ENCODE assay signal across 9 cellular contexts in the genomic region with DNA sequence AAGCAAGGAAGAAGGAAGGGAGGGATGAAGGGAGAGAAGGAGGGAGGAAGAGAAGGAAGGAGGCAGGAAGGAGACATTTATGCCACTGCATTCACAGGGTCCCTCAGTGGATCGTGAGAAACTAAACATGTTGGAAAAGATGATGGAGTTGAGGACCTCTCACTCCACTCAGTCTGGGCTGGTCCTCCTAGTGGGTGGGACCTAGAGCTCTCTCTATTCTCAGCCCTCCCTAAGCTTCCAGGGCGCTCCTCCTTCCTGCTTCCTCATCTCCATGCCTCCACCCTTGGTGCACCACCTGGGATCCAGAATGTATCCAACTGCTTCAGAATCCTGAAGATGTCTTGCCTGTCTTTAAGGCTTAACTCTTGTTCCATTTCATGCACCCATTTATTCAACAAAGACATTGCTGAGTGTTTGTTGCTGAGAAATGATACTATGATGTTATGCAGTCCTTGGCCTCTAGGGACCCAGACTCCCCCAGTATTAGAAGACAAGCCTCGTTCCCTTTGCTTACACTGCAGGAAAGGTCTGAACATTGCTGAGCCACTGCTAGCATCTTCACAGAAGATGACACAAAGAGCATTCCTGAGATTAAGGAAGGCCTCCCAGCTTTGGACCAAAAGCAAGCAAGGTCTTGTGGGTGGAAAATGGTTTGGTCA.
DNase-seq lines count a peak whose midpoint lies in the region; ATAC-seq, FAIRE-seq and TF ChIP-seq lines count a peak whose summit lies in the region.
"Had no signal": no experiment of that assay in that cellular context is flagged by ENCODE, and none has a peak within 500 bp of the region (broad histone marks: within the 10 kb centered on the region; RNA-seq: fewer than 3 reads in every experiment).

No MANE protein-coding gene starts in this region.

- no peaks in the 10 kb centered on the region for H4K20me1 ChIP-seq in astrocyte (ENCODE audit: insufficient read depth, low read length)

- peak; percentile 52 for ATAC-seq in stimulated activated naive CD8-positive, alpha-beta T cell treated with anti-CD3 and anti-CD28 coated beads, Interleukin-15, amount 100 ng/mL, for 72 hours
- ATAC-seq in stimulated activated naive CD8-positive, alpha-beta T cell treated with anti-CD3 and anti-CD28 coated beads, Interleukin-15, Interleukin-2, amounts not matched to agents 100 U/mL and 50 U/mL, for 24 hours, result no peak
- ATAC-seq in HG03135 (IDR thresholded peaks at IDR 0.05; ENCODE audit: unreplicated experiment) (peak; percentile 76), psoas muscle (no peak)

- H3K4me1 ChIP-seq in astrocyte (ENCODE audit: insufficient read depth, low read length) (peaks cover 4% of the 10 kb centered on the region), psoas muscle (no peaks in the 10 kb centered on the region)

- H3K79me2 ChIP-seq in astrocyte (ENCODE audit: insufficient read depth, low read length), result no peaks in the 10 kb centered on the region

- H3K36me3 ChIP-seq in astrocyte (ENCODE audit: insufficient read depth, low read length) (no peaks in the 10 kb centered on the region), psoas muscle (ENCODE audit: insufficient read depth in 1 of 2, low read depth in 1 of 2) (no peaks in the 10 kb centered on the region)

- H3K9ac ChIP-seq in astrocyte (ENCODE audit: low read length), result no peak overlapping the region

- H3K4me3 Mint-ChIP-seq in stimulated activated naive CD8-positive, alpha-beta T cell treated with anti-CD3 and anti-CD28 coated beads, Interleukin-15, amount 100 ng/mL, for 72 hours, result no peak overlapping the region
- no peak overlapping the region for H3K4me3 Mint-ChIP-seq in astrocyte (ENCODE audit: unreplicated experiment)

- peaks cover 23% of the 10 kb centered on the region for H3K27me3 Mint-ChIP-seq in stimulated activated naive CD8-positive, alpha-beta T cell treated with anti-CD3 and anti-CD28 coated beads, Interleukin-15, amount 100 ng/mL, for 72 hours
- H3K27me3 Mint-ChIP-seq in astrocyte (ENCODE audit: low read depth, unreplicated experiment), result peaks cover 15% of the 10 kb centered on the region

- WGBS in psoas muscle, 3 donors, result 49 to 59% (median 51%) methylated on average over 3 of the region's 3 CpGs

- H3K27me3 ChIP-seq in astrocyte (ENCODE audit: insufficient read depth, low read length) (peaks cover 3% of the 10 kb centered on the region), psoas muscle (ENCODE audit: insufficient read depth in 3 of 3, low read length in 2 of 3) (peaks cover 0 to 7% (median 4%) of the 10 kb centered on the region in 3 donors)

- peak overlapping the region in 1 of 2 donors; percentile 81 for H3K27ac Mint-ChIP-seq in stimulated activated naive CD8-positive, alpha-beta T cell treated with anti-CD3 and anti-CD28 coated beads, Interleukin-15, amount 100 ng/mL, for 72 hours
- H3K27ac Mint-ChIP-seq in astrocyte (ENCODE audit: unreplicated experiment), result no peak overlapping the region

- TF ChIP-seq CTCF in astrocyte (IDR thresholded peaks at IDR 0.05; ENCODE audit: insufficient read depth, low read depth, low read length) (peak; percentile 44), psoas muscle (IDR thresholded peaks at IDR 0.05) (no peak)

- no peak overlapping the region for H3K4me2 ChIP-seq in astrocyte (ENCODE audit: low read length)

- H3K27ac ChIP-seq in astrocyte (ENCODE audit: low read depth, low read length) (no peak overlapping the region), psoas muscle (no peak overlapping the region)

- intact Hi-C loops in psoas muscle (cut with DNase I), result no loop called here

- H3K9me3 Mint-ChIP-seq in stimulated activated naive CD8-positive, alpha-beta T cell treated with anti-CD3 and anti-CD28 coated beads, Interleukin-15, amount 100 ng/mL, for 72 hours, result no peaks in the 10 kb centered on the region
- H3K9me3 Mint-ChIP-seq in astrocyte (ENCODE audit: unreplicated experiment), result no peaks in the 10 kb centered on the region

- H3K4me3 ChIP-seq in astrocyte (ENCODE audit: insufficient read depth, low read depth, low read length) (no peak overlapping the region), psoas muscle (no peak overlapping the region)

- no peaks in the 10 kb centered on the region for H3K9me3 ChIP-seq in astrocyte (ENCODE audit: insufficient read depth, low read depth, low read length)
- H3K9me3 ChIP-seq in psoas muscle, result no peaks in the 10 kb centered on the region

- H2AFZ ChIP-seq in astrocyte (ENCODE audit: low read depth, low read length), result no peak overlapping the region

- H3K4me1 Mint-ChIP-seq in stimulated activated naive CD8-positive, alpha-beta T cell treated with anti-CD3 and anti-CD28 coated beads, Interleukin-15, amount 100 ng/mL, for 72 hours, result no peaks in the 10 kb centered on the region
- peaks cover 12% of the 10 kb centered on the region for H3K4me1 Mint-ChIP-seq in astrocyte (ENCODE audit: low read depth, unreplicated experiment)

- H3K36me3 Mint-ChIP-seq in astrocyte (ENCODE audit: low read depth, unreplicated experiment), result no peaks in the 10 kb centered on the region

- FAIRE-seq in astrocyte (lab: Jason Lieb, UNC), result no peak

- DNase-seq in stimulated activated naive CD8-positive, alpha-beta T cell treated with anti-CD3 and anti-CD28 coated beads, Interleukin-15, amount 100 ng/mL, for 72 hours, result no peak
- DNase-seq in stimulated activated naive CD8-positive, alpha-beta T cell treated with anti-CD3 and anti-CD28 coated beads, Interleukin-15, Interleukin-2, amounts not matched to agents 100 U/mL and 50 U/mL, for 24 hours, result no peak
- no peak for DNase-seq in astrocyte (ENCODE audit: low read depth)
- DNase-seq in NCI-H128 (lab: John Stamatoyannopoulos, UW; ENCODE audit: unreplicated experiment), result no peak
- no peak for DNase-seq in NCI-H146 treated with DMSO at 0.1 percent for 48 hours (lab: John Stamatoyannopoulos, UW; ENCODE audit: unreplicated experiment)
- no peak for DNase-seq in psoas muscle
- no peak for DNase-seq in C1 segment of cervical spinal cord (lab: John Stamatoyannopoulos, UW)
- DNase-seq: activated CD4-positive, alpha-beta T cell treated with anti-CD3 and anti-CD28 coated beads for 1 hour had no signal

Comparison
In these comparisons a context has a peak if more than half of its experiments do, and no peak if none do; other contexts are left out.
1. ATAC-seq: peak in stimulated activated naive CD8-positive, alpha-beta T cell treated with anti-CD3 and anti-CD28 coated beads, Interleukin-15, amount 100 ng/mL, for 72 hours (single experiment) and HG03135 (single experiment); none in stimulated activated naive CD8-positive, alpha-beta T cell treated with anti-CD3 and anti-CD28 coated beads, Interleukin-15, Interleukin-2, amounts not matched to agents 100 U/mL and 50 U/mL, for 24 hours (single experiment) and psoas muscle (0 of 4).